Comparison of ENCODE assay signal across 3 cellular contexts in the genomic region with DNA sequence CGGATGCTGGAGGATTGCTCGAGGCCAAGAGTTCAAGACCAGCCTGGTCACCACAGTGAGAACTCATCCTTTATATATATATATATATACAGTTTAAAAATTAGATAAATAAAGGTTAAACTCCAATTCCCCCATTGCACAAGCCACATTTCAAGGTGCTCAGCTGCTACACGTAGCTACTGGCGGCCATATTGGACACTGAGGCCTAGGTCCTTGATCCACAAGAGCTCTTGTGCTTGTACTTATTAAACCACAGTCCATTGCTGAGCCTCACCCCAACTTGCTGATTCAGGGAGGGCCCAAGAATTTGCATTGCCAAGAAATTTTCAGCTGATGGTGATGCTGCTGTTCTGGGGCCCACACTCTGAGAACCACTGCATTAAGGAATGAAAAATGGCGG.
A peak's percentile ranks its signal among the peaks of the same experiment; 100 is the strongest.
TF ChIP-seq lines count a peak whose summit lies in the region.

No MANE protein-coding gene starts in this region.

TF ChIP-seq in liver, 16 proteins besides CTCF, POLR2A, EP300 and RAD21:
- TF ChIP-seq YY1 (IDR thresholded peaks at IDR 0.05), result peak; percentile 19
- no peak for TF ChIP-seq EGR1 (IDR thresholded peaks at IDR 0.05; ENCODE audit: low read depth in 2 of 2)
TF ChIP-seq in liver: peak in this region for 1.

TF ChIP-seq in IMR-90, 13 proteins besides CTCF, POLR2A, EP300 and RAD21:
- TF ChIP-seq, protein P1, sequence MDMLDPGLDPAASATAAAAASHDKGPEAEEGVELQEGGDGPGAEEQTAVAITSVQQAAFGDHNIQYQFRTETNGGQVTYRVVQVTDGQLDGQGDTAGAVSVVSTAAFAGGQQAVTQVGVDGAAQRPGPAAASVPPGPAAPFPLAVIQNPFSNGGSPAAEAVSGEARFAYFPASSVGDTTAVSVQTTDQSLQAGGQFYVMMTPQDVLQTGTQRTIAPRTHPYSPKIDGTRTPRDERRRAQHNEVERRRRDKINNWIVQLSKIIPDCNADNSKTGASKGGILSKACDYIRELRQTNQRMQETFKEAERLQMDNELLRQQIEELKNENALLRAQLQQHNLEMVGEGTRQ (IDR thresholded peaks at IDR 0.05; ENCODE audit: low read depth, low read length), result no peak
- no peak for TF ChIP-seq FOS (IDR thresholded peaks at IDR 0.05; ENCODE audit: low read depth, low read length)
- no peak for TF ChIP-seq CHD1 (IDR thresholded peaks at IDR 0.05; ENCODE audit: low read depth, low read length)
- TF ChIP-seq, protein P2, sequence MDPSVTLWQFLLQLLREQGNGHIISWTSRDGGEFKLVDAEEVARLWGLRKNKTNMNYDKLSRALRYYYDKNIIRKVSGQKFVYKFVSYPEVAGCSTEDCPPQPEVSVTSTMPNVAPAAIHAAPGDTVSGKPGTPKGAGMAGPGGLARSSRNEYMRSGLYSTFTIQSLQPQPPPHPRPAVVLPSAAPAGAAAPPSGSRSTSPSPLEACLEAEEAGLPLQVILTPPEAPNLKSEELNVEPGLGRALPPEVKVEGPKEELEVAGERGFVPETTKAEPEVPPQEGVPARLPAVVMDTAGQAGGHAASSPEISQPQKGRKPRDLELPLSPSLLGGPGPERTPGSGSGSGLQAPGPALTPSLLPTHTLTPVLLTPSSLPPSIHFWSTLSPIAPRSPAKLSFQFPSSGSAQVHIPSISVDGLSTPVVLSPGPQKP (IDR thresholded peaks at IDR 0.05; ENCODE audit: borderline replicate concordance, low read depth, low read length), result no peak
- TF ChIP-seq MXI1 (IDR thresholded peaks at IDR 0.05; ENCODE audit: borderline replicate concordance, low read depth, low read length), result no peak
- TF ChIP-seq SMC3 (IDR thresholded peaks at IDR 0.05; ENCODE audit: low read depth, low read length), result no peak
- TF ChIP-seq RFX5 (IDR thresholded peaks at IDR 0.05; ENCODE audit: low read depth, low read length), result no peak
- no peak for TF ChIP-seq CEBPB (IDR thresholded peaks at IDR 0.05; ENCODE audit: low read depth, low read length)
- TF ChIP-seq BHLHE40 (IDR thresholded peaks at IDR 0.05; ENCODE audit: low read depth, low read length), result no peak
- no peak for TF ChIP-seq MAFK (IDR thresholded peaks at IDR 0.05; ENCODE audit: low read depth, low read length)
TF ChIP-seq in IMR-90: peak in this region for 0.

TF ChIP-seq in K562, 482 proteins besides CTCF, POLR2A, EP300 and RAD21:
- TF ChIP-seq, protein P3, sequence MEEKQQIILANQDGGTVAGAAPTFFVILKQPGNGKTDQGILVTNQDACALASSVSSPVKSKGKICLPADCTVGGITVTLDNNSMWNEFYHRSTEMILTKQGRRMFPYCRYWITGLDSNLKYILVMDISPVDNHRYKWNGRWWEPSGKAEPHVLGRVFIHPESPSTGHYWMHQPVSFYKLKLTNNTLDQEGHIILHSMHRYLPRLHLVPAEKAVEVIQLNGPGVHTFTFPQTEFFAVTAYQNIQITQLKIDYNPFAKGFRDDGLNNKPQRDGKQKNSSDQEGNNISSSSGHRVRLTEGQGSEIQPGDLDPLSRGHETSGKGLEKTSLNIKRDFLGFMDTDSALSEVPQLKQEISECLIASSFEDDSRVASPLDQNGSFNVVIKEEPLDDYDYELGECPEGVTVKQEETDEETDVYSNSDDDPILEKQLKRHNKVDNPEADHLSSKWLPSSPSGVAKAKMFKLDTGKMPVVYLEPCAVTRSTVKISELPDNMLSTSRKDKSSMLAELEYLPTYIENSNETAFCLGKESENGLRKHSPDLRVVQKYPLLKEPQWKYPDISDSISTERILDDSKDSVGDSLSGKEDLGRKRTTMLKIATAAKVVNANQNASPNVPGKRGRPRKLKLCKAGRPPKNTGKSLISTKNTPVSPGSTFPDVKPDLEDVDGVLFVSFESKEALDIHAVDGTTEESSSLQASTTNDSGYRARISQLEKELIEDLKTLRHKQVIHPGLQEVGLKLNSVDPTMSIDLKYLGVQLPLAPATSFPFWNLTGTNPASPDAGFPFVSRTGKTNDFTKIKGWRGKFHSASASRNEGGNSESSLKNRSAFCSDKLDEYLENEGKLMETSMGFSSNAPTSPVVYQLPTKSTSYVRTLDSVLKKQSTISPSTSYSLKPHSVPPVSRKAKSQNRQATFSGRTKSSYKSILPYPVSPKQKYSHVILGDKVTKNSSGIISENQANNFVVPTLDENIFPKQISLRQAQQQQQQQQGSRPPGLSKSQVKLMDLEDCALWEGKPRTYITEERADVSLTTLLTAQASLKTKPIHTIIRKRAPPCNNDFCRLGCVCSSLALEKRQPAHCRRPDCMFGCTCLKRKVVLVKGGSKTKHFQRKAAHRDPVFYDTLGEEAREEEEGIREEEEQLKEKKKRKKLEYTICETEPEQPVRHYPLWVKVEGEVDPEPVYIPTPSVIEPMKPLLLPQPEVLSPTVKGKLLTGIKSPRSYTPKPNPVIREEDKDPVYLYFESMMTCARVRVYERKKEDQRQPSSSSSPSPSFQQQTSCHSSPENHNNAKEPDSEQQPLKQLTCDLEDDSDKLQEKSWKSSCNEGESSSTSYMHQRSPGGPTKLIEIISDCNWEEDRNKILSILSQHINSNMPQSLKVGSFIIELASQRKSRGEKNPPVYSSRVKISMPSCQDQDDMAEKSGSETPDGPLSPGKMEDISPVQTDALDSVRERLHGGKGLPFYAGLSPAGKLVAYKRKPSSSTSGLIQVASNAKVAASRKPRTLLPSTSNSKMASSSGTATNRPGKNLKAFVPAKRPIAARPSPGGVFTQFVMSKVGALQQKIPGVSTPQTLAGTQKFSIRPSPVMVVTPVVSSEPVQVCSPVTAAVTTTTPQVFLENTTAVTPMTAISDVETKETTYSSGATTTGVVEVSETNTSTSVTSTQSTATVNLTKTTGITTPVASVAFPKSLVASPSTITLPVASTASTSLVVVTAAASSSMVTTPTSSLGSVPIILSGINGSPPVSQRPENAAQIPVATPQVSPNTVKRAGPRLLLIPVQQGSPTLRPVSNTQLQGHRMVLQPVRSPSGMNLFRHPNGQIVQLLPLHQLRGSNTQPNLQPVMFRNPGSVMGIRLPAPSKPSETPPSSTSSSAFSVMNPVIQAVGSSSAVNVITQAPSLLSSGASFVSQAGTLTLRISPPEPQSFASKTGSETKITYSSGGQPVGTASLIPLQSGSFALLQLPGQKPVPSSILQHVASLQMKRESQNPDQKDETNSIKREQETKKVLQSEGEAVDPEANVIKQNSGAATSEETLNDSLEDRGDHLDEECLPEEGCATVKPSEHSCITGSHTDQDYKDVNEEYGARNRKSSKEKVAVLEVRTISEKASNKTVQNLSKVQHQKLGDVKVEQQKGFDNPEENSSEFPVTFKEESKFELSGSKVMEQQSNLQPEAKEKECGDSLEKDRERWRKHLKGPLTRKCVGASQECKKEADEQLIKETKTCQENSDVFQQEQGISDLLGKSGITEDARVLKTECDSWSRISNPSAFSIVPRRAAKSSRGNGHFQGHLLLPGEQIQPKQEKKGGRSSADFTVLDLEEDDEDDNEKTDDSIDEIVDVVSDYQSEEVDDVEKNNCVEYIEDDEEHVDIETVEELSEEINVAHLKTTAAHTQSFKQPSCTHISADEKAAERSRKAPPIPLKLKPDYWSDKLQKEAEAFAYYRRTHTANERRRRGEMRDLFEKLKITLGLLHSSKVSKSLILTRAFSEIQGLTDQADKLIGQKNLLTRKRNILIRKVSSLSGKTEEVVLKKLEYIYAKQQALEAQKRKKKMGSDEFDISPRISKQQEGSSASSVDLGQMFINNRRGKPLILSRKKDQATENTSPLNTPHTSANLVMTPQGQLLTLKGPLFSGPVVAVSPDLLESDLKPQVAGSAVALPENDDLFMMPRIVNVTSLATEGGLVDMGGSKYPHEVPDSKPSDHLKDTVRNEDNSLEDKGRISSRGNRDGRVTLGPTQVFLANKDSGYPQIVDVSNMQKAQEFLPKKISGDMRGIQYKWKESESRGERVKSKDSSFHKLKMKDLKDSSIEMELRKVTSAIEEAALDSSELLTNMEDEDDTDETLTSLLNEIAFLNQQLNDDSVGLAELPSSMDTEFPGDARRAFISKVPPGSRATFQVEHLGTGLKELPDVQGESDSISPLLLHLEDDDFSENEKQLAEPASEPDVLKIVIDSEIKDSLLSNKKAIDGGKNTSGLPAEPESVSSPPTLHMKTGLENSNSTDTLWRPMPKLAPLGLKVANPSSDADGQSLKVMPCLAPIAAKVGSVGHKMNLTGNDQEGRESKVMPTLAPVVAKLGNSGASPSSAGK (IDR thresholded peaks at IDR 0.05), result no peak
- TF ChIP-seq DMBX1 (CRISPR knock-in tag; IDR thresholded peaks at IDR 0.05; ENCODE audit: borderline replicate concordance) (no peak), OTX1 (CRISPR knock-in tag; IDR thresholded peaks at IDR 0.05) (no peak), ZNF133 (CRISPR knock-in tag; IDR thresholded peaks at IDR 0.05) (no peak), XRCC4 (IDR thresholded peaks at IDR 0.05; ENCODE audit: extremely low read depth, insufficient read depth, insufficient read length) (no peak), YY1 (IDR thresholded peaks at IDR 0.05; ENCODE audit: borderline replicate concordance in 1 of 3, control insufficient read depth in 1 of 3, extremely low read depth in 1 of 3, insufficient read depth in 3 of 3, insufficient read length in 1 of 3, insufficient replicate concordance in 2 of 3, low read depth in 1 of 3, low read length in 2 of 3) (peak in 1 of 3 experiments; percentile 79)
- TF ChIP-seq, protein P4, sequence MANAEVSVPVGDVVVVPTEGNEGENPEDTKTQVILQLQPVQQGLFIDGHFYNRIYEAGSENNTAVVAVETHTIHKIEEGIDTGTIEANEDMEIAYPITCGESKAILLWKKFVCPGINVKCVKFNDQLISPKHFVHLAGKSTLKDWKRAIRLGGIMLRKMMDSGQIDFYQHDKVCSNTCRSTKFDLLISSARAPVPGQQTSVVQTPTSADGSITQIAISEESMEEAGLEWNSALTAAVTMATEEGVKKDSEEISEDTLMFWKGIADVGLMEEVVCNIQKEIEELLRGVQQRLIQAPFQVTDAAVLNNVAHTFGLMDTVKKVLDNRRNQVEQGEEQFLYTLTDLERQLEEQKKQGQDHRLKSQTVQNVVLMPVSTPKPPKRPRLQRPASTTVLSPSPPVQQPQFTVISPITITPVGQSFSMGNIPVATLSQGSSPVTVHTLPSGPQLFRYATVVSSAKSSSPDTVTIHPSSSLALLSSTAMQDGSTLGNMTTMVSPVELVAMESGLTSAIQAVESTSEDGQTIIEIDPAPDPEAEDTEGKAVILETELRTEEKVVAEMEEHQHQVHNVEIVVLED (CRISPR knock-in tag; IDR thresholded peaks at IDR 0.05), result no peak
TF ChIP-seq in K562: peak in this region for 1.
